Comparison of ENCODE assay signal across 12 cellular contexts in genomic region chr1:246679211-246680177, GRCh38. TPM values are rescaled to one million over a fixed set of nuclear protein-coding genes. Genes with fewer than 3 reads are reported as not detected.
DNase-seq lines count a peak whose midpoint lies in the region; ATAC-seq lines count a peak whose summit lies in the region.
"Had no signal": no experiment of that assay in that cellular context is flagged by ENCODE, and none has a peak within 500 bp of the region (broad histone marks: within the 10 kb centered on the region; RNA-seq: fewer than 3 reads in every experiment).

No MANE protein-coding gene starts in this region.

- peak overlapping the region; percentile 58 for H3K27ac ChIP-seq in angular gyrus (ENCODE audit: low read depth, low read length)
- H3K27ac ChIP-seq: skin epidermis had no signal

- ATAC-seq in left lobe of liver (no peak), GM18502 (IDR thresholded peaks at IDR 0.05; ENCODE audit: poor library complexity, unreplicated experiment) (no peak)
- ATAC-seq: left colon; naive thymus-derived CD8-positive, alpha-beta T cell had no signal

- peak; percentile 30 for DNase-seq in activated effector memory CD4-positive, alpha-beta T cell treated with anti-CD3 and anti-CD28 coated beads, Interleukin-2, amount 50 U/mL, for 16 hours
- DNase-seq in activated effector memory CD4-positive, alpha-beta T cell treated with Interleukin-2 at 50 U/mL for 16 hours: no peak
- peak; percentile 23 for DNase-seq in left lobe of liver (ENCODE audit: low spot score)
- DNase-seq in superior temporal gyrus (ENCODE audit: extremely low spot score): peak; percentile 25
- no peak for DNase-seq in NCI-H128 (lab: John Stamatoyannopoulos, UW; ENCODE audit: unreplicated experiment)
- DNase-seq in NCI-H2227 (lab: John Stamatoyannopoulos, UW; ENCODE audit: unreplicated experiment): no peak
- DNase-seq: left colon; naive thymus-derived CD8-positive, alpha-beta T cell; NCI-H2029 treated with DMSO at 0.1 percent for 48 hours had no signal

RNA-seq across cellular contexts. Expression of gene SCCPDH, which starts 44.7 kb away (rescaled TPM):
- 94.6 TPM for total RNA-seq in left lobe of liver

Comparison
In these comparisons a context has a peak if more than half of its experiments do, and no peak if none do; other contexts are left out.
1. DNase-seq: peak in activated effector memory CD4-positive, alpha-beta T cell treated with anti-CD3 and anti-CD28 coated beads, Interleukin-2, amount 50 U/mL, for 16 hours (single experiment), left lobe of liver (single experiment) and superior temporal gyrus (single experiment); none in activated effector memory CD4-positive, alpha-beta T cell treated with Interleukin-2 at 50 U/mL for 16 hours (single experiment), NCI-H128 (single experiment) and NCI-H2227 (single experiment).